In genomic region chr15:73990250-73991005, GRCh38 we compare ENCODE assay signal across 11 cellular contexts. TPM values are rescaled to one million over a fixed set of nuclear protein-coding genes. Genes with fewer than 3 reads are reported as not detected.
DNase-seq lines count a peak whose midpoint lies in the region; ATAC-seq and TF ChIP-seq lines count a peak whose summit lies in the region.
"Had no signal": no experiment of that assay in that cellular context is flagged by ENCODE, and none has a peak within 500 bp of the region (broad histone marks: within the 10 kb centered on the region; RNA-seq: fewer than 3 reads in every experiment).

No MANE protein-coding gene starts in this region.

- H3K9me3 ChIP-seq in DOHH2 (ENCODE audit: control insufficient read depth, insufficient read depth, low read length) (no peaks in the 10 kb centered on the region), PC-3 (ENCODE audit: low read length) (no peaks in the 10 kb centered on the region), esophagus squamous epithelium (no peaks in the 10 kb centered on the region), skeletal muscle satellite cell (replicated peaks; ENCODE audit: low read length) (no peaks in the 10 kb centered on the region)
- H3K9me3 ChIP-seq: right lobe of liver had no signal

- H3K27me3 ChIP-seq in DOHH2 (ENCODE audit: control insufficient read depth, low read length) (no peaks in the 10 kb centered on the region), PC-3 (ENCODE audit: low read length) (no peaks in the 10 kb centered on the region), esophagus squamous epithelium (no peaks in the 10 kb centered on the region), skeletal muscle satellite cell (ENCODE audit: control insufficient read depth, insufficient read depth, low read length) (no peaks in the 10 kb centered on the region)
- H3K27me3 ChIP-seq: right lobe of liver had no signal

- DNase-seq in PC-3 (no peak), esophagus squamous epithelium (lab: John Stamatoyannopoulos, UW) (no peak)
- DNase-seq: central memory CD4-positive, alpha-beta T cell; trophoblast cell; WERI-Rb-1 had no signal

- no peak for TF ChIP-seq POLR2A in esophagus squamous epithelium (IDR thresholded peaks at IDR 0.05)

- H4K20me1 ChIP-seq in DOHH2 (ENCODE audit: control insufficient read depth, insufficient read depth, low read depth, low read length), result no peaks in the 10 kb centered on the region
- H4K20me1 ChIP-seq in PC-3 (ENCODE audit: low read length), result no peaks in the 10 kb centered on the region

- H3K4me2 ChIP-seq in DOHH2 (ENCODE audit: low read length), result peak overlapping the region; percentile 89; the same call in 1 of the 2 replicates
- 0 out of 2 replicates have a peak overlapping the region, but pooled peaks have one; percentile 98 for H3K4me2 ChIP-seq in PC-3 (ENCODE audit: low read length)
- peak overlapping the region; percentile 98 for H3K4me2 ChIP-seq in skeletal muscle satellite cell (ENCODE audit: low read length)

- POLR2A ChIA-PET in PC-3 (lab: Charles Lee; ENCODE audit: unreplicated experiment), result no interaction called here

- 62 to 64% methylated on average over 8 to 9 of the region's 9 CpGs for WGBS in esophagus squamous epithelium, 2 donors

- H3K36me3 ChIP-seq in DOHH2 (ENCODE audit: control insufficient read depth, low read length) (no peaks in the 10 kb centered on the region), PC-3 (ENCODE audit: low read depth, low read length) (no peaks in the 10 kb centered on the region), esophagus squamous epithelium (peaks cover 0 to 22% (median 0%) of the 10 kb centered on the region in 3 donors), skeletal muscle satellite cell (ENCODE audit: insufficient read depth, low read length) (no peaks in the 10 kb centered on the region)
- H3K36me3 ChIP-seq: right lobe of liver, WERI-Rb-1 had no signal

- intact Hi-C loops in PC-3 (cut with micrococcal nuclease) (loop anchor here (5.0 kb wide), 1 partner anchor 57 kb away; no protein-coding TSS in a partner anchor), esophagus squamous epithelium (cut with DNase I) (no loop called here)

- H3K27ac ChIP-seq in DOHH2 (ENCODE audit: low read depth, low read length) (no peak overlapping the region), PC-3 (ENCODE audit: low read length) (no peak overlapping the region), esophagus squamous epithelium (peak overlapping the region; percentile 88 to 91 (median 90))
- H3K27ac ChIP-seq: WERI-Rb-1 had no signal

- TF ChIP-seq CTCF in DOHH2 (IDR thresholded peaks at IDR 0.05; ENCODE audit: low read depth, low read length, poor library complexity, severe bottlenecking) (no peak), PC-3 (conservative IDR thresholded peaks at IDR 0.05; ENCODE audit: low read depth, low read length) (no peak), esophagus squamous epithelium (IDR thresholded peaks at IDR 0.05) (no peak)

- no peak overlapping the region for H3K4me3 ChIP-seq in DOHH2 (ENCODE audit: low read length)
- H3K4me3 ChIP-seq in PC-3 (ENCODE audit: low read length), result no peak overlapping the region
- H3K4me3 ChIP-seq in esophagus squamous epithelium, result no peak overlapping the region
- no peak overlapping the region for H3K4me3 ChIP-seq in skeletal muscle satellite cell (ENCODE audit: low read length)

- H3K9me2 ChIP-seq in DOHH2 (replicated peaks; ENCODE audit: control insufficient read depth, low read length), result no peaks in the 10 kb centered on the region
- H3K9me2 ChIP-seq in PC-3 (replicated peaks; ENCODE audit: low read length), result no peaks in the 10 kb centered on the region

- ATAC-seq in PC-3 (no peak), HG03139 (IDR thresholded peaks at IDR 0.05; ENCODE audit: unreplicated experiment) (no peak), GM21360 (IDR thresholded peaks at IDR 0.05; ENCODE audit: unreplicated experiment) (no peak), HG02973 (IDR thresholded peaks at IDR 0.05; ENCODE audit: unreplicated experiment) (no peak)

- no peak overlapping the region for H2AFZ ChIP-seq in PC-3 (ENCODE audit: low read length)

- CTCF ChIA-PET in PC-3 (lab: Charles Lee), result no interaction called here

- no TSS peak for BruUV-seq in PC-3 (replicated peaks; lab: Mats Ljungman, UMichigan)

- H3K9ac ChIP-seq in PC-3 (ENCODE audit: low read length), result no peak overlapping the region
- H3K9ac ChIP-seq in skeletal muscle satellite cell (ENCODE audit: low read depth, low read length), result peak overlapping the region; percentile 78

- peaks cover 25% of the 10 kb centered on the region for H3K4me1 ChIP-seq in DOHH2 (ENCODE audit: control insufficient read depth, low read length)
- peaks cover 48% of the 10 kb centered on the region for H3K4me1 ChIP-seq in PC-3 (ENCODE audit: insufficient read depth, low read length)
- peaks cover 55 to 90% (median 69%) of the 10 kb centered on the region in 3 donors for H3K4me1 ChIP-seq in esophagus squamous epithelium
- H3K4me1 ChIP-seq in skeletal muscle satellite cell (ENCODE audit: control insufficient read depth, insufficient read depth, low read length), result peaks cover 63% of the 10 kb centered on the region

- H3F3A ChIP-seq in DOHH2 (ENCODE audit: control insufficient read depth, insufficient read depth) (no peaks in the 10 kb centered on the region), PC-3 (ENCODE audit: low read length, unreplicated experiment) (no peaks in the 10 kb centered on the region)

- H3K79me2 ChIP-seq in DOHH2 (ENCODE audit: control insufficient read depth, low read length) (peaks cover 8% of the 10 kb centered on the region), PC-3 (ENCODE audit: low read length) (peaks cover 9% of the 10 kb centered on the region)

RNA-seq across cellular contexts. Expression of gene STOML1, which starts 1.7 kb away (rescaled TPM):
- total RNA-seq in PC-3 (2014; rRNA removed) (10.1 and 12.0 TPM in 2 replicates), esophagus squamous epithelium (10 to 100 TPM in 2 of 4 donors, 1 to 10 TPM in 2; 8.3 to 14.8 (median 11.1) TPM)
- total RNA-seq in skeletal muscle satellite cell (2012; rRNA removed), result 15.7 and 20.5 TPM in 2 replicates

RNA-seq across cellular contexts. Expression of gene PML, which starts 4.1 kb away (rescaled TPM):
- 18.7 and 41.0 TPM in 2 replicates for total RNA-seq in PC-3 (2014; rRNA removed)
- 10 to 100 TPM; 34.0 to 52.3 (median 44.5) TPM for total RNA-seq in esophagus squamous epithelium
- total RNA-seq in skeletal muscle satellite cell (2012; rRNA removed), result 51.2 and 58.1 TPM in 2 replicates

Comparison
In these comparisons a context has a peak if more than half of its experiments do, and no peak if none do; other contexts are left out.
1. H3K27ac ChIP-seq: peak in esophagus squamous epithelium (4 of 4); none in DOHH2 (single experiment) and PC-3 (single experiment).
2. Peak in every context shown above with its lines, with median percentiles within 50 percentile points of each other: H3K4me2 ChIP-seq.